Comparison of ENCODE assay signal across 9 cellular contexts in the genomic region with DNA sequence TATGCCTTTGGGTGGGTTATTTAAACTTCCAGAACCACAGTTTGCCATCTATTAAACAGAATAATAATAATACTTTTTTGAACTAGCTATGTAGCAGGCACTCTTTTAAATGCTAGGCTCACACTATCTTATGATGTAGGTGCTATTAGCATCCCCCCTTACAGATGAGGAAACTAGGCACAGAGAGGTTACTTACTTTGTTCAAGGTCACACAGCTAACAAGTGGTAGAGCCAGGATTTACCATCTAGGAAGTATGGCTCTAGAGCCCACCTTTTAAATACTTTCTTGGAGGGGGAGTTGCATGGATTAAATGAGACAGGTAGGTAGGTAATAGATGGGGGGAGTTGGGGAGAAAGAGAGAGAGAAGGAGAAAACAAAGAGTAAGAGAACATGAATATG.
"Had no signal": no experiment of that assay in that cellular context is flagged by ENCODE, and none has a peak within 500 bp of the region (broad histone marks: within the 10 kb centered on the region; RNA-seq: fewer than 3 reads in every experiment).

No MANE protein-coding gene starts in this region.

- ATAC-seq: GM23338 had no signal

- H2AFZ ChIP-seq: GM23338 had no signal

- H3K4me3 Mint-ChIP-seq: GM23338, H9 had no signal

- DNase-seq: H9, HCEC 1CT, Karpas-422, KBM-7 had no signal

- H3K27ac Mint-ChIP-seq: H9 had no signal

- H3K9me3 Mint-ChIP-seq: GM23338, H9 had no signal

- H3K27ac ChIP-seq: KMS-11 had no signal

- H3K4me2 ChIP-seq: GM23338, KMS-11 had no signal

- FAIRE-seq: H1, H54, HTR-8/SVneo had no signal

- H3K4me3 ChIP-seq: GM23338 had no signal

- H3K9ac ChIP-seq: KMS-11 had no signal
